Comparison of ENCODE assay signal across 3 cellular contexts in the genomic region with DNA sequence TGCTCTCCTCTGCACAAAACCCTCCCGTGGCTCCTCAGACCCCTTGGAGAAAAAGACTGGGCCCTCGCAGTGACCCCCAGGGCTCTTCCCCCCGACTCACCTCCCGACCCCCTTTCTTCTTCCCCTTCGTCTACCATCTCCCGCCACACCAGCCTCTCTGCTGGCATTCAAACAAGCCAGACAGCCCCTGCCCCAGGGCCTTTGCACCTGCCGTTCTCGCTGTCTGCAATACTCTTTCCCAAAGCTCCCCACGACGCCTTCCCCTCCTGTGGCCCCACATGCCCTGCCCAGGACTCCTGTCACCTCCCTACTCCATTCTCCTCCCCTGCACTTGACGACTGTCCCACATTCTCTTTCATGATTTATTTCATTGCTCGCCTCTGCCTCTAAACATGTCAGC.
"Had no signal": no experiment of that assay in that cellular context is flagged by ENCODE, and none has a peak within 500 bp of the region (broad histone marks: within the 10 kb centered on the region; RNA-seq: fewer than 3 reads in every experiment).

No MANE protein-coding gene starts in this region.

- DNase-seq: GDM1, GF-D8 had no signal

- H3K4me3 ChIP-seq: GM12878 had no signal

- ATAC-seq: GM12878 had no signal
